ENCODE assay signal across 24 cellular contexts in the genomic region with DNA sequence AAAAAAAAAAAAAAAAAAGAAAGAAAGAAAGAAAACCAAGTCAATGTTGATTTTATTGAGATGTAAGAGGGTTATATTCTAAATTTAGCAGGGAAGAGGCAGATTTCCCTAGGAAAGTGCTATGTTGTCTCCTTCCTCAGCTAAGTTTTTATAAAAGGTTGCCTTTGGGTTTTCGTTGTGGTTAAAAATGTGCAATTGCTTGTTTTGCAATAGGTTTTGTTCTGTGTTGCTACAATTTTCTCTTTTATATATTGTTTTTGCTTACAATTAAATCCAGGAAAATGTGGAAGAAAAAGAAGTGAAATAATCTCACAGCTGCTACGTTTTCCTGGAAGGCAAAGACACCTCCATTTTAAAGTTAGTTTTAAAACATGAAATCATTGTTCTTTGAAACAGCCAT.
"Had no signal": no experiment of that assay in that cellular context is flagged by ENCODE, and none has a peak within 500 bp of the region (broad histone marks: within the 10 kb centered on the region; RNA-seq: fewer than 3 reads in every experiment).

No MANE protein-coding gene starts in this region.

- H3K27me3 Mint-ChIP-seq: activated CD4-positive, alpha-beta memory T cell treated with anti-CD3 and anti-CD28 coated beads for 36 hours; activated CD4-positive, alpha-beta T cell treated with anti-CD3 and anti-CD28 coated beads, Interleukin-2, amount 10 ng/mL, durations not matched to agents 7 days and 5 days; activated naive CD8-positive, alpha-beta T cell; T-helper 17 cell had no signal

- H3K4me3 ChIP-seq: K562 had no signal

- H3K27ac Mint-ChIP-seq: activated CD4-positive, alpha-beta memory T cell treated with anti-CD3 and anti-CD28 coated beads for 36 hours; activated CD4-positive, alpha-beta T cell treated with anti-CD3 and anti-CD28 coated beads, Interleukin-2, amount 10 ng/mL, durations not matched to agents 7 days and 5 days; activated naive CD4-positive, alpha-beta T cell treated with anti-CD3 and anti-CD28 coated beads for 36 hours; activated naive CD8-positive, alpha-beta T cell; T-helper 17 cell had no signal

- DNase-seq: activated CD4-positive, alpha-beta memory T cell treated with anti-CD3 and anti-CD28 coated beads for 36 hours; activated CD4-positive, alpha-beta T cell treated with anti-CD3 and anti-CD28 coated beads, Interleukin-2, amount 10 ng/mL, durations not matched to agents 7 days and 5 days; activated CD4-positive, CD25-positive, alpha-beta regulatory T cell; activated CD8-positive, alpha-beta memory T cell treated with anti-CD3 and anti-CD28 coated beads for 24 hours; activated effector memory CD4-positive, alpha-beta T cell treated with anti-CD3 and anti-CD28 coated beads, Interleukin-2, amount 50 U/mL, for 16 hours; activated naive CD4-positive, alpha-beta T cell treated with anti-CD3 and anti-CD28 coated beads for 36 hours; activated T-cell treated with anti-CD3 and anti-CD28 coated beads, Interleukin-2, amount 50 U/mL, for 4 hours; anterior cingulate cortex; Karpas-422; NCI-H1092 treated with DMSO at 0.1 percent for 48 hours; NCI-H1436; NCI-H1694 treated with DMSO at 0.1 percent for 48 hours; NCI-H2029 treated with DMSO at 0.1 percent for 48 hours; NCI-H345; NCI-H510A; NCI-H69; NK-92 treated with Interleukin-12 subunit alpha and Interleukin-12 subunit beta, amount 100 ng/mL, for 24 hours; PC-3; SHP77 treated with DMSO at 0.1 percent for 48 hours; T-helper 17 cell; T1000 had no signal

- H3K4me3 Mint-ChIP-seq: activated CD4-positive, alpha-beta memory T cell treated with anti-CD3 and anti-CD28 coated beads for 36 hours; activated CD4-positive, alpha-beta T cell treated with anti-CD3 and anti-CD28 coated beads, Interleukin-2, amount 10 ng/mL, durations not matched to agents 7 days and 5 days; activated naive CD4-positive, alpha-beta T cell treated with anti-CD3 and anti-CD28 coated beads for 36 hours; activated naive CD8-positive, alpha-beta T cell; activated T-cell treated with anti-CD3 and anti-CD28 coated beads, Interleukin-2, amount 50 U/mL, for 4 hours; T-helper 17 cell had no signal

- H3K36me3 Mint-ChIP-seq: activated CD4-positive, alpha-beta memory T cell treated with anti-CD3 and anti-CD28 coated beads for 36 hours; activated naive CD8-positive, alpha-beta T cell had no signal

- H3K4me1 Mint-ChIP-seq: T-helper 17 cell had no signal

- H3K27ac ChIP-seq: VCaP had no signal

- H3K9me3 Mint-ChIP-seq: activated CD4-positive, alpha-beta memory T cell treated with anti-CD3 and anti-CD28 coated beads for 36 hours; activated naive CD4-positive, alpha-beta T cell treated with anti-CD3 and anti-CD28 coated beads for 36 hours; activated T-cell treated with anti-CD3 and anti-CD28 coated beads, Interleukin-2, amount 50 U/mL, for 4 hours had no signal
